Comparison of ENCODE assay signal across 8 cellular contexts in genomic region chr1:181134543-181135461, GRCh38.
A peak's percentile ranks its signal among the peaks of the same experiment; 100 is the strongest.
DNase-seq lines count a peak whose midpoint lies in the region; ATAC-seq lines count a peak whose summit lies in the region.

No MANE protein-coding gene starts in this region.

- ATAC-seq in GM18502 (IDR thresholded peaks at IDR 0.05; ENCODE audit: poor library complexity, unreplicated experiment) (peak; percentile 35), HG02970 (IDR thresholded peaks at IDR 0.05; ENCODE audit: low FRiP score, unreplicated experiment) (peak; percentile 41)

- H3K9ac ChIP-seq in subcutaneous abdominal adipose tissue (ENCODE audit: low read length in 5 of 5) = peak overlapping the region in 2 of 5 donors; percentile 2 to 48

- no peaks in the 10 kb centered on the region for H3K36me3 ChIP-seq in subcutaneous abdominal adipose tissue (ENCODE audit: control insufficient read depth in 5 of 5, insufficient read depth in 5 of 5, low read length in 5 of 5)

- DNase-seq in AG20443 (ENCODE audit: low spot score) (peak; percentile 85), NCI-H69 (lab: John Stamatoyannopoulos, UW) (peak; percentile 96), amniotic epithelial cell (ENCODE audit: low read depth) (peak; percentile 58), kidney glomerular epithelial cell (lab: John Stamatoyannopoulos, UW) (peak; percentile 10), retina (no peak)

- peak overlapping the region; percentile 6 for H3K27ac ChIP-seq in subcutaneous abdominal adipose tissue (ENCODE audit: low read depth, low read length)

- no peaks in the 10 kb centered on the region for H3K27me3 ChIP-seq in subcutaneous abdominal adipose tissue (ENCODE audit: control insufficient read depth in 5 of 5, insufficient read depth in 4 of 5, low read length in 5 of 5)

- H3K4me1 ChIP-seq in subcutaneous abdominal adipose tissue (ENCODE audit: control insufficient read depth in 5 of 5, insufficient read depth in 5 of 5, low read length in 5 of 5) = peaks cover 7 to 48% (median 28%) of the 10 kb centered on the region in 5 donors

- peak overlapping the region in 1 of 5 donors; percentile 35 for H3K4me3 ChIP-seq in subcutaneous abdominal adipose tissue (ENCODE audit: low read depth in 1 of 5, low read length in 5 of 5)

- H3K9me3 ChIP-seq in subcutaneous abdominal adipose tissue (ENCODE audit: control insufficient read depth in 5 of 5, low read length in 5 of 5) = no peaks in the 10 kb centered on the region
